ENCODE assay signal across 12 cellular contexts in the genomic region with DNA sequence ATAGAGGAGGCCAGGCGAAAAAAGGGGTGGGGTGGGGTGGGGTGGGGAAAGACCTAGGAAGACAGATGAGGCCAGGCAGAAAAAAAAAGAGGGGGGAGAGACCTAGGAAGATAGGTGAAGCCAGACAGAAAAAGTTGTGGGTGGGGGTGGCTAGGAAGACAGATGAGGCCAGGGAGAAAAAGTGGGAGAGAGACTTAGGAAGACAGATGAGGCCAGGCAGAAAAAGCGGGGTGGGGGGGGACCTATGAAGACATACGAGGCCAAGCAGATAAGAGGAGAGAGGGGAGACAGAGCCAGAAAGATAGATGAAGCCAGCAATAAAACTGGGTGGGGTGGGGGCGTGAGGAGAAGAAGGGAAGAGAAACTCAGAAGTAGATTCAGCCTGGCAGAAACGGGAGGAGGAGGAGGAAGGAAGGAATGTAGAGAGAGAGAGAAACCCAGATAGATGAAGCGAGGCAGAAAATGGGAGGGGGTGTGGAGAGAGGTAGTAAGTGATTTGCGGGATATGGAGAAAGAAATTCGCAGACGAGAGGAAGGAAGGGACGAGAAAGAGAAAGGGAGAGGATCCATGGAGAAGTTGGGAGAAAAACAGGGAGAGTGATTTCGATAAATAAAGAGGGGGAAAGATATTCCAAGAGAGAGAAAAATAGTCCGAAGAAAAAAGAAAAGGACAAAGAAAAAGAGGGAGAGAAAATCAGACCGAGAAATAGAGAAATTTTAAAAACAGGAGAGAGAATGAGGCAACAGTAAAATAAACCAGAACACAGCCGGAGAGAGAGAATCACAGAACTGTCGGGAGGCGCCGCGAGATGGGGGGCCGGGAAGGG. TPM values are rescaled to one million over a fixed set of nuclear protein-coding genes. Genes with fewer than 3 reads are reported as not detected.
DNase-seq lines count a peak whose midpoint lies in the region; ATAC-seq, FAIRE-seq and TF ChIP-seq lines count a peak whose summit lies in the region.
"Had no signal": no experiment of that assay in that cellular context is flagged by ENCODE, and none has a peak within 500 bp of the region (broad histone marks: within the 10 kb centered on the region; RNA-seq: fewer than 3 reads in every experiment).

No MANE protein-coding gene starts in this region.

- ATAC-seq in SK-N-SH treated with all-trans-retinoic acid at 6 μM for 48 hours (no peak), omental fat pad (ENCODE audit: low FRiP score) (no peak)

- H3K9me3 ChIP-seq in GM23248 (ENCODE audit: low read depth) = no peaks in the 10 kb centered on the region
- peaks cover 2% of the 10 kb centered on the region for H3K9me3 ChIP-seq in neuron (ENCODE audit: low read length)
- H3K9me3 ChIP-seq in transverse colon = no peaks in the 10 kb centered on the region
- no peaks in the 10 kb centered on the region for H3K9me3 ChIP-seq in kidney (ENCODE audit: control insufficient read depth in 1 of 2, low read length in 2 of 2)
- H3K9me3 ChIP-seq: thyroid gland had no signal

- H3K4me3 ChIP-seq in GM23248 (peak overlapping the region; percentile 64), neuron (ENCODE audit: low read length) (peak overlapping the region; percentile 64), transverse colon (no peak overlapping the region), kidney (ENCODE audit: low read length in 2 of 2) (no peak overlapping the region)
- H3K4me3 ChIP-seq: thyroid gland had no signal

- H3K79me2 ChIP-seq in GM23248 (ENCODE audit: insufficient read depth) = no peaks in the 10 kb centered on the region

- peaks cover 11% of the 10 kb centered on the region; the same call in 1 of the 2 replicates for H3F3A ChIP-seq in GM23248 (ENCODE audit: insufficient read depth)

- TF ChIP-seq EP300 in transverse colon (IDR thresholded peaks at IDR 0.05; ENCODE audit: low read depth) = no peak

- TF ChIP-seq POLR2A in transverse colon (IDR thresholded peaks at IDR 0.05) = no peak

- H3K9ac ChIP-seq in GM23248 = no peak overlapping the region
- H3K9ac ChIP-seq in kidney (ENCODE audit: low read length in 2 of 2) = no peak overlapping the region

- H3K36me3 ChIP-seq in GM23248 (ENCODE audit: low read depth) (no peaks in the 10 kb centered on the region), neuron (ENCODE audit: insufficient read depth, low read length) (no peaks in the 10 kb centered on the region), transverse colon (no peaks in the 10 kb centered on the region), kidney (ENCODE audit: control insufficient read depth in 1 of 2, insufficient read depth in 2 of 2, low read length in 2 of 2) (no peaks in the 10 kb centered on the region)
- H3K36me3 ChIP-seq: thyroid gland had no signal

- H3K27ac Mint-ChIP-seq in endothelial cell (ENCODE audit: unreplicated experiment) = peak overlapping the region; percentile 68

- H3K27me3 ChIP-seq in GM23248 (replicated peaks; ENCODE audit: insufficient read depth) (0 out of 2 replicates have a peak, but pooled peaks cover 6% of the 10 kb centered on the region), neuron (ENCODE audit: insufficient read depth, low read length) (no peaks in the 10 kb centered on the region), transverse colon (peaks cover 89% of the 10 kb centered on the region)

- H3K36me3 Mint-ChIP-seq in endothelial cell (ENCODE audit: low read depth, unreplicated experiment) = peaks cover 16% of the 10 kb centered on the region

- peaks cover 23% of the 10 kb centered on the region for H3K4me1 Mint-ChIP-seq in endothelial cell (ENCODE audit: unreplicated experiment)

- H3K4me3 Mint-ChIP-seq in endothelial cell (ENCODE audit: unreplicated experiment) = peak overlapping the region; percentile 86

- no peak for TF ChIP-seq CTCF in endothelial cell (IDR thresholded peaks at IDR 0.05; ENCODE audit: unreplicated experiment)
- TF ChIP-seq CTCF in transverse colon (IDR thresholded peaks at IDR 0.05) = no peak
- TF ChIP-seq CTCF in kidney (IDR thresholded peaks at IDR 0.05; ENCODE audit: borderline replicate concordance, extremely low read depth, insufficient read depth) = no peak
- TF ChIP-seq CTCF in omental fat pad (IDR thresholded peaks at IDR 0.05) = no peak

- no peak for DNase-seq in GM23248
- DNase-seq in endothelial cell (ENCODE audit: low spot score) = no peak
- no peak for DNase-seq in transverse colon
- DNase-seq in HTR-8/SVneo (ENCODE audit: insufficient read length, low spot score) = no peak
- no peak for DNase-seq in kidney
- no peak for DNase-seq in omental fat pad (ENCODE audit: low spot score)
- DNase-seq: NCI-H2171, T1000 had no signal

- H3K27ac ChIP-seq in GM23248 (no peak overlapping the region), transverse colon (no peak overlapping the region), kidney (ENCODE audit: low read depth in 2 of 2, low read length in 2 of 2) (no peak overlapping the region)
- H3K27ac ChIP-seq: thyroid gland had no signal

- H3K9me3 Mint-ChIP-seq in endothelial cell (ENCODE audit: unreplicated experiment) = no peaks in the 10 kb centered on the region

- in situ Hi-C loops in GM23248 (cut with MboI) = no loop called here
- in situ Hi-C loops in transverse colon (cut with MboI; ENCODE audit: low pct_ligation_motif_present in 1 of 4, low pct_unique_long_range_greater_than_20kb in 1 of 4, low sequenced_read_pairs in 3 of 4) = no loop called here

- H4K20me1 ChIP-seq in GM23248 (ENCODE audit: insufficient read depth) = no peaks in the 10 kb centered on the region

- no peak for FAIRE-seq in HTR-8/SVneo (lab: Jason Lieb, UNC)
- FAIRE-seq in kidney (lab: Jason Lieb, UNC) = no peak

- no peaks in the 10 kb centered on the region for H3K4me1 ChIP-seq in GM23248 (ENCODE audit: insufficient read depth)
- peaks cover 5% of the 10 kb centered on the region for H3K4me1 ChIP-seq in neuron (ENCODE audit: insufficient read depth, low read length)
- peaks cover 0 to 28% (median 6%) of the 10 kb centered on the region in 4 donors for H3K4me1 ChIP-seq in transverse colon
- no peaks in the 10 kb centered on the region for H3K4me1 ChIP-seq in kidney (ENCODE audit: control insufficient read depth in 1 of 2, insufficient read depth in 1 of 2, low read depth in 1 of 2, low read length in 2 of 2)

- H2AFZ ChIP-seq in GM23248 (peak overlapping the region; percentile 64), neuron (ENCODE audit: low read depth, low read length) (no peak overlapping the region)

- WGBS in GM23248 (ENCODE audit: low coverage in 1 of 2, low lambda C conversion rate in 2 of 2, missing lambda C conversion rate in 2 of 2), 2 experiments = 2 to 8% methylated on average over 5 to 19 of the region's 19 CpGs
- 7 to 8% methylated on average over 12 to 19 of the region's 19 CpGs for whole genome bisulfite sequencing in transverse colon (ENCODE audit: low coverage in 1 of 2), 2 donors

- H3K4me2 ChIP-seq in GM23248 (ENCODE audit: unreplicated experiment) = peak overlapping the region; percentile 65

- no peaks in the 10 kb centered on the region for H3K9me2 ChIP-seq in GM23248 (ENCODE audit: insufficient read depth)

- intact Hi-C loops in transverse colon (cut with DNase I; ENCODE audit: low total_unique reads) = no loop called here
- intact Hi-C loops in kidney (cut with DNase I) = no loop called here

- peaks cover 17% of the 10 kb centered on the region for H3K27me3 Mint-ChIP-seq in endothelial cell (ENCODE audit: unreplicated experiment)

TF ChIP-seq in SK-N-SH treated with all-trans-retinoic acid at 6 μM for 48 hours, 23 proteins besides CTCF, POLR2A, EP300 and RAD21:
- TF ChIP-seq GLIS3 (CRISPR knock-in tag; IDR thresholded peaks at IDR 0.05) (peak; percentile 40; the same call in 1 of the 2 replicates), SNAI2 (CRISPR knock-in tag; IDR thresholded peaks at IDR 0.05) (no peak)
TF ChIP-seq in SK-N-SH treated with all-trans-retinoic acid at 6 μM for 48 hours: peak in this region for 1.

RNA-seq across cellular contexts. Expression of a gene that starts 12.2 kb away (rescaled TPM):
- total RNA-seq in GM23248 (2014; rRNA removed; shearing (Covaris generic)) = not detected in 2 replicates
- not detected in 2 replicates for polyA plus RNA-seq in GM23248 (2016; fragmentation: Nextera tagmentation; extraction: Ambion mirVana)
- 0.21 TPM for total RNA-seq in endothelial cell (ENCODE audit: unreplicated experiment)
- total RNA-seq in transverse colon = not detected
- not detected for total RNA-seq in kidney
- polyA plus RNA-seq in kidney (ENCODE audit: insufficient read depth, low read depth, low replicate concordance) = not detected
- not detected for total RNA-seq in omental fat pad
- total RNA-seq: thyroid gland had no signal
- polyA plus RNA-seq: adipose tissue had no signal

RNA-seq across cellular contexts. Expression of a gene that starts 16.5 kb away (rescaled TPM):
- 0.11 TPM in 1 of 2 replicates, not detected in the other for total RNA-seq in GM23248 (2014; rRNA removed; shearing (Covaris generic))
- polyA plus RNA-seq in GM23248 (2016; fragmentation: Nextera tagmentation; extraction: Ambion mirVana) (not detected in 2 replicates), kidney (ENCODE audit: insufficient read depth, low read depth, low replicate concordance) (not detected)
- total RNA-seq in endothelial cell (ENCODE audit: unreplicated experiment) (12.9 TPM), transverse colon (not detected), kidney (0.03 TPM), omental fat pad (not detected)
- total RNA-seq: thyroid gland had no signal

Comparison
In these comparisons a context has a peak if more than half of its experiments do, and no peak if none do; other contexts are left out.
1. H3K4me3 ChIP-seq: peak in GM23248 (single experiment) and neuron (single experiment); none in transverse colon (0 of 4) and kidney (0 of 2).
2. RNA of a gene that starts 16.5 kb away (total RNA-seq): 12.9 TPM in endothelial cell (single experiment); 0.11 TPM in GM23248, 0.03 TPM in kidney (single experiment), not detected in transverse colon and not detected in omental fat pad; every median in the first group is over 10 times any median in the second.